Comparison of ENCODE assay signal across 19 cellular contexts in the genomic region with DNA sequence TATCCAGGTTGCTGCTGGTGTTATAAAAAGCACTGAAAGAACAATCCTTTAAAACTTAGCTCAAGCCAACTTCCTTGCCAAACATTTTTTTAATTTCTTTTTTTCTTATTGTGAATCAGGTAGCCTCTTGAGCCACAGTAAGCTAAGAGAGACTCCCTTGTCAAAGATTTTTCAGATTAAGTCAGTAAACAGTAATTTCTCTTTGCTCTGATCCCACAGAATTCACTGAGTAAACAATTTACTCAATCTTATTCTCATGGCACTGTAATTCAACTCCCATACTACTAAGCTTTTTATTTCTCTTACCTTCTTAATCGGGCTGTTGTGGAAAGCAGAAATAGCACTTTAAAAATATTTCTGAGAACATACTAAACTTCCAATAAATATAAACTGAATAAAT.
"Had no signal": no experiment of that assay in that cellular context is flagged by ENCODE, and none has a peak within 500 bp of the region (broad histone marks: within the 10 kb centered on the region; RNA-seq: fewer than 3 reads in every experiment).

No MANE protein-coding gene starts in this region.

- H3K9me3 Mint-ChIP-seq: activated naive CD8-positive, alpha-beta T cell treated with anti-CD3 and anti-CD28 coated beads for 36 hours; activated T-helper 17 cell treated with anti-CD3 and anti-CD28 coated beads, Interleukin-2, amount 50 U/mL, for 72 hours; memory B cell; WTC11 had no signal

- H3K27me3 Mint-ChIP-seq: activated naive CD8-positive, alpha-beta T cell treated with anti-CD3 and anti-CD28 coated beads for 36 hours; activated T-helper 17 cell treated with anti-CD3 and anti-CD28 coated beads, Interleukin-2, amount 50 U/mL, for 72 hours; memory B cell had no signal

- H3K4me1 Mint-ChIP-seq: activated naive CD8-positive, alpha-beta T cell treated with anti-CD3 and anti-CD28 coated beads for 36 hours; activated T-helper 17 cell treated with anti-CD3 and anti-CD28 coated beads, Interleukin-2, amount 50 U/mL, for 72 hours; memory B cell had no signal

- H3K4me2 ChIP-seq: smooth muscle cell had no signal

- ATAC-seq: activated T-helper 17 cell treated with anti-CD3 and anti-CD28 coated beads, Interleukin-2, amount 50 U/mL, for 72 hours; gastroesophageal sphincter; WTC11 had no signal

- H3K27ac ChIP-seq: coronary artery, esophagus squamous epithelium, sigmoid colon, testis, uterus had no signal

- H3K9me3 ChIP-seq: esophagus squamous epithelium, gastroesophageal sphincter, sigmoid colon, testis, uterus had no signal

- DNase-seq: activated naive CD8-positive, alpha-beta T cell treated with anti-CD3 and anti-CD28 coated beads for 36 hours; amniotic stem cell; cerebellar nuclear complex; esophagus squamous epithelium; head of caudate nucleus; hypothalamus; sigmoid colon; stimulated activated CD4-positive, alpha-beta T cell treated with anti-CD3 and anti-CD28 coated beads, Interleukin-15, amount 100 ng/mL, for 24 hours; stimulated activated CD8-positive, alpha-beta memory T cell treated with anti-CD3 and anti-CD28 coated beads, Interleukin-4, amount 100 ng/mL, for 48 hours; stimulated activated naive CD4-positive, alpha-beta T cell; testis; trophoblast cell; uterus had no signal

- H3K4me1 ChIP-seq: esophagus squamous epithelium, gastroesophageal sphincter, sigmoid colon, testis, uterus had no signal

- H3K4me3 Mint-ChIP-seq: activated naive CD8-positive, alpha-beta T cell treated with anti-CD3 and anti-CD28 coated beads for 36 hours; activated T-helper 17 cell treated with anti-CD3 and anti-CD28 coated beads, Interleukin-2, amount 50 U/mL, for 72 hours; memory B cell; WTC11 had no signal

- H3K27me3 ChIP-seq: esophagus squamous epithelium, gastroesophageal sphincter, sigmoid colon, testis, uterus had no signal

- H3K4me3 ChIP-seq: coronary artery, esophagus squamous epithelium, gastroesophageal sphincter, sigmoid colon, smooth muscle cell, testis, uterus had no signal

- H3K27ac Mint-ChIP-seq: activated naive CD8-positive, alpha-beta T cell treated with anti-CD3 and anti-CD28 coated beads for 36 hours; activated T-helper 17 cell treated with anti-CD3 and anti-CD28 coated beads, Interleukin-2, amount 50 U/mL, for 72 hours; memory B cell; WTC11 had no signal

- H3K36me3 ChIP-seq: uterus had no signal
